1 cellular context compared by ENCODE assay signal in the genomic region with DNA sequence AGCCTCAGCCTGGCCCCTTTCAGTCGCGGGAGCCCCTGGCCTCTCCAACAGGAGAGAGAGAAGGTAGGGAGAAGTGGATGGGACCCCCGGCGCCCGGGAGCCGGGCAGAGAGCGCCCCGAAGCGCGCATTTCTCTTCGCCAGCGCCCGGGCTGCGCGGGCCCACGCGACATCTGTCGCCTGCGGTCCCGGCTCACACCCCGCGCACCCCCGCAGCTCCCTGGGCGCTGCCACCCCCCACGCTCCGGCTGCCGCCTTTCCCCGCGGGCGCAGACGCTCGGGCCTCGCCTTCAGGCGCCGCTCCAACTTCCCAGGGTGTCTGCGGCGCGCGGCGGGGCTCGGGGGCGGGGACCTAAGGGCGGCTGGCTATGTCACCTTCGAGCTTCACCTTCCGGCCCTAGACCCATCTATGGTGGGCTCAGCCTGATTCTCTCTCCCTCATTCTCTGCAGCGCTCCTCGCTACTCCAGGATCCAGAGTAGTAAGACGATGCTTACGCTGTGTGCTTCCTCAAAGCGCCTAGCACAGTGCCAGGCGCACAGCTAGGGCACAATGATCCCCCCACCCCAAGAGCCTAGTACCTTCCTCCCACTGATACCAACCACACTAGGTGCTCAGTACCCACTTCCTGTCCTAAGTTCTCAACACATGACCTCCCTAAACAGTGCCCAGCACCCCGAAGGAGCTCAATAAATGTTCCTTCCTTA.
A peak's percentile ranks its signal among the peaks of the same experiment; 100 is the strongest.
TF ChIP-seq lines count a peak whose summit lies in the region.

No MANE protein-coding gene starts in this region.

TF ChIP-seq in HEK293, 187 proteins besides CTCF, POLR2A, EP300 and RAD21 (continued from another document and continues in another):
- TF ChIP-seq, protein P1, sequence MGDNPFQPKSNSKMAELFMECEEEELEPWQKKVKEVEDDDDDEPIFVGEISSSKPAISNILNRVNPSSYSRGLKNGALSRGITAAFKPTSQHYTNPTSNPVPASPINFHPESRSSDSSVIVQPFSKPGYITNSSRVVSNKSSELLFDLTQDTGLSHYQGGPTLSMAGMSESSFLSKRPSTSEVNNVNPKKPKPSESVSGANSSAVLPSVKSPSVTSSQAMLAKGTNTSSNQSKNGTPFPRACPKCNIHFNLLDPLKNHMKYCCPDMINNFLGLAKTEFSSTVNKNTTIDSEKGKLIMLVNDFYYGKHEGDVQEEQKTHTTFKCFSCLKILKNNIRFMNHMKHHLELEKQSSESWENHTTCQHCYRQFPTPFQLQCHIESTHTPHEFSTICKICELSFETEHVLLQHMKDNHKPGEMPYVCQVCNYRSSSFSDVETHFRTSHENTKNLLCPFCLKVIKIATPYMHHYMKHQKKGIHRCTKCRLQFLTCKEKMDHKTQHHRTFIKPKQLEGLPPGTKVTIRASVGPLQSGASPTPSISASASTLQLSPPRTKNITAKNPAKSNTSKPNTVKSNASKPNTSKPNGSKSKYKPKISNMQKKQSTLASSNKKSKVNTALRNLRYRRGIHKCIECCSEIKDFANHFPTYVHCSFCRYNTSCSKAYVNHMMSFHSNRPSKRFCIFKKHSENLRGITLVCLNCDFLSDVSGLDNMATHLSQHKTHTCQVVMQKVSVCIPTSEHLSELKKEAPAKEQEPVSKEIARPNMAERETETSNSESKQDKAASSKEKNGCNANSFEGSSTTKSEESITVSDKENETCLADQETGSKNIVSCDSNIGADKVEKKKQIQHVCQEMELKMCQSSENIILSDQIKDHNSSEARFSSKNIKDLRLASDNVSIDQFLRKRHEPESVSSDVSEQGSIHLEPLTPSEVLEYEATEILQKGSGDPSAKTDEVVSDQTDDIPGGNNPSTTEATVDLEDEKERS (tag by site-specific recombination; IDR thresholded peaks at IDR 0.05): no peak
- TF ChIP-seq KLF10 (tag by site-specific recombination; IDR thresholded peaks at IDR 0.05) (peak; percentile 32; the same call in 1 of the 2 replicates), BCL11A (tag by site-specific recombination; IDR thresholded peaks at IDR 0.05; ENCODE audit: low read depth) (no peak), ZNF529 (tag by site-specific recombination; IDR thresholded peaks at IDR 0.05; ENCODE audit: insufficient replicate concordance) (no peak), ZNF561 (tag by site-specific recombination; IDR thresholded peaks at IDR 0.05; ENCODE audit: borderline replicate concordance) (peak; percentile 46; the same call in 1 of the 2 replicates), OSR2 (tag by site-specific recombination; IDR thresholded peaks at IDR 0.05) (no peak), ZNF658 (tag by site-specific recombination; IDR thresholded peaks at IDR 0.05) (no peak), ZNF335 (tag by site-specific recombination; conservative IDR thresholded peaks at IDR 0.05) (peak; percentile 90), ZBTB1 (tag by site-specific recombination; IDR thresholded peaks at IDR 0.05) (0 out of 2 replicates have a peak, but pooled peaks have one; percentile 7), SP2 (tag by site-specific recombination; IDR thresholded peaks at IDR 0.05) (peak; percentile 37), ZNF354C (tag by site-specific recombination; IDR thresholded peaks at IDR 0.05; ENCODE audit: borderline replicate concordance, low read depth) (no peak), ZNF211 (tag by site-specific recombination; IDR thresholded peaks at IDR 0.05; ENCODE audit: low read depth) (no peak), ZNF624 (tag by site-specific recombination; IDR thresholded peaks at IDR 0.05) (no peak), ZNF146 (tag by site-specific recombination; IDR thresholded peaks at IDR 0.05) (no peak), EGR2 (tag by site-specific recombination; IDR thresholded peaks at IDR 0.05; ENCODE audit: low read depth) (peak; percentile 64; the same call in 1 of the 2 replicates), ZBTB17 (tag by site-specific recombination; IDR thresholded peaks at IDR 0.05) (peak; percentile 32; the same call in 1 of the 2 replicates), ZXDB (tag by site-specific recombination; IDR thresholded peaks at IDR 0.05) (no peak), ZBTB8A (tag by site-specific recombination; IDR thresholded peaks at IDR 0.05) (peak; percentile 87), ZNF514 (tag by site-specific recombination; IDR thresholded peaks at IDR 0.05) (no peak), OVOL3 (tag by site-specific recombination; IDR thresholded peaks at IDR 0.05) (no peak)
- TF ChIP-seq, protein P2, sequence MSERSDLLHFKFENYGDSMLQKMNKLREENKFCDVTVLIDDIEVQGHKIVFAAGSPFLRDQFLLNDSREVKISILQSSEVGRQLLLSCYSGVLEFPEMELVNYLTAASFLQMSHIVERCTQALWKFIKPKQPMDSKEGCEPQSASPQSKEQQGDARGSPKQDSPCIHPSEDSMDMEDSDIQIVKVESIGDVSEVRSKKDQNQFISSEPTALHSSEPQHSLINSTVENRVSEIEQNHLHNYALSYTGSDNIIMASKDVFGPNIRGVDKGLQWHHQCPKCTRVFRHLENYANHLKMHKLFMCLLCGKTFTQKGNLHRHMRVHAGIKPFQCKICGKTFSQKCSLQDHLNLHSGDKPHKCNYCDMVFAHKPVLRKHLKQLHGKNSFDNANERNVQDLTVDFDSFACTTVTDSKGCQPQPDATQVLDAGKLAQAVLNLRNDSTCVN (tag by site-specific recombination; optimal IDR thresholded peaks at IDR 0.05): peak; percentile 73
- TF ChIP-seq, protein P3, sequence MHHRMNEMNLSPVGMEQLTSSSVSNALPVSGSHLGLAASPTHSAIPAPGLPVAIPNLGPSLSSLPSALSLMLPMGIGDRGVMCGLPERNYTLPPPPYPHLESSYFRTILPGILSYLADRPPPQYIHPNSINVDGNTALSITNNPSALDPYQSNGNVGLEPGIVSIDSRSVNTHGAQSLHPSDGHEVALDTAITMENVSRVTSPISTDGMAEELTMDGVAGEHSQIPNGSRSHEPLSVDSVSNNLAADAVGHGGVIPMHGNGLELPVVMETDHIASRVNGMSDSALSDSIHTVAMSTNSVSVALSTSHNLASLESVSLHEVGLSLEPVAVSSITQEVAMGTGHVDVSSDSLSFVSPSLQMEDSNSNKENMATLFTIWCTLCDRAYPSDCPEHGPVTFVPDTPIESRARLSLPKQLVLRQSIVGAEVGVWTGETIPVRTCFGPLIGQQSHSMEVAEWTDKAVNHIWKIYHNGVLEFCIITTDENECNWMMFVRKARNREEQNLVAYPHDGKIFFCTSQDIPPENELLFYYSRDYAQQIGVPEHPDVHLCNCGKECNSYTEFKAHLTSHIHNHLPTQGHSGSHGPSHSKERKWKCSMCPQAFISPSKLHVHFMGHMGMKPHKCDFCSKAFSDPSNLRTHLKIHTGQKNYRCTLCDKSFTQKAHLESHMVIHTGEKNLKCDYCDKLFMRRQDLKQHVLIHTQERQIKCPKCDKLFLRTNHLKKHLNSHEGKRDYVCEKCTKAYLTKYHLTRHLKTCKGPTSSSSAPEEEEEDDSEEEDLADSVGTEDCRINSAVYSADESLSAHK (tag by site-specific recombination; IDR thresholded peaks at IDR 0.05): 0 out of 2 replicates have a peak, but pooled peaks have one; percentile 16
- TF ChIP-seq, protein P4, sequence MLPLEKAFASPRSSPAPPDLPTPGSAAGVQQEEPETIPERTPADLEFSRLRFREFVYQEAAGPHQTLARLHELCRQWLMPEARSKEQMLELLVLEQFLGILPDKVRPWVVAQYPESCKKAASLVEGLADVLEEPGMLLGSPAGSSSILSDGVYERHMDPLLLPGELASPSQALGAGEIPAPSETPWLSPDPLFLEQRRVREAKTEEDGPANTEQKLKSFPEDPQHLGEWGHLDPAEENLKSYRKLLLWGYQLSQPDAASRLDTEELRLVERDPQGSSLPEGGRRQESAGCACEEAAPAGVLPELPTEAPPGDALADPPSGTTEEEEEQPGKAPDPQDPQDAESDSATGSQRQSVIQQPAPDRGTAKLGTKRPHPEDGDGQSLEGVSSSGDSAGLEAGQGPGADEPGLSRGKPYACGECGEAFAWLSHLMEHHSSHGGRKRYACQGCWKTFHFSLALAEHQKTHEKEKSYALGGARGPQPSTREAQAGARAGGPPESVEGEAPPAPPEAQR (tag by site-specific recombination; IDR thresholded peaks at IDR 0.05): no peak
- TF ChIP-seq, protein P5, sequence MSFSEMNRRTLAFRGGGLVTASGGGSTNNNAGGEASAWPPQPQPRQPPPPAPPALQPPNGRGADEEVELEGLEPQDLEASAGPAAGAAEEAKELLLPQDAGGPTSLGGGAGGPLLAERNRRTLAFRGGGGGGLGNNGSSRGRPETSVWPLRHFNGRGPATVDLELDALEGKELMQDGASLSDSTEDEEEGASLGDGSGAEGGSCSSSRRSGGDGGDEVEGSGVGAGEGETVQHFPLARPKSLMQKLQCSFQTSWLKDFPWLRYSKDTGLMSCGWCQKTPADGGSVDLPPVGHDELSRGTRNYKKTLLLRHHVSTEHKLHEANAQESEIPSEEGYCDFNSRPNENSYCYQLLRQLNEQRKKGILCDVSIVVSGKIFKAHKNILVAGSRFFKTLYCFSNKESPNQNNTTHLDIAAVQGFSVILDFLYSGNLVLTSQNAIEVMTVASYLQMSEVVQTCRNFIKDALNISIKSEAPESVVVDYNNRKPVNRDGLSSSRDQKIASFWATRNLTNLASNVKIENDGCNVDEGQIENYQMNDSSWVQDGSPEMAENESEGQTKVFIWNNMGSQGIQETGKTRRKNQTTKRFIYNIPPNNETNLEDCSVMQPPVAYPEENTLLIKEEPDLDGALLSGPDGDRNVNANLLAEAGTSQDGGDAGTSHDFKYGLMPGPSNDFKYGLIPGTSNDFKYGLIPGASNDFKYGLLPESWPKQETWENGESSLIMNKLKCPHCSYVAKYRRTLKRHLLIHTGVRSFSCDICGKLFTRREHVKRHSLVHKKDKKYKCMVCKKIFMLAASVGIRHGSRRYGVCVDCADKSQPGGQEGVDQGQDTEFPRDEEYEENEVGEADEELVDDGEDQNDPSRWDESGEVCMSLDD (tag by site-specific recombination; IDR thresholded peaks at IDR 0.05): peak; percentile 16; the same call in 1 of the 2 replicates
- TF ChIP-seq, protein P6, sequence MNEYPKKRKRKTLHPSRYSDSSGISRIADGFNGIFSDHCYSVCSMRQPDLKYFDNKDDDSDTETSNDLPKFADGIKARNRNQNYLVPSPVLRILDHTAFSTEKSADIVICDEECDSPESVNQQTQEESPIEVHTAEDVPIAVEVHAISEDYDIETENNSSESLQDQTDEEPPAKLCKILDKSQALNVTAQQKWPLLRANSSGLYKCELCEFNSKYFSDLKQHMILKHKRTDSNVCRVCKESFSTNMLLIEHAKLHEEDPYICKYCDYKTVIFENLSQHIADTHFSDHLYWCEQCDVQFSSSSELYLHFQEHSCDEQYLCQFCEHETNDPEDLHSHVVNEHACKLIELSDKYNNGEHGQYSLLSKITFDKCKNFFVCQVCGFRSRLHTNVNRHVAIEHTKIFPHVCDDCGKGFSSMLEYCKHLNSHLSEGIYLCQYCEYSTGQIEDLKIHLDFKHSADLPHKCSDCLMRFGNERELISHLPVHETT (tag by site-specific recombination; IDR thresholded peaks at IDR 0.05): 0 out of 2 replicates have a peak, but pooled peaks have one; percentile 25
- TF ChIP-seq, protein P7, sequence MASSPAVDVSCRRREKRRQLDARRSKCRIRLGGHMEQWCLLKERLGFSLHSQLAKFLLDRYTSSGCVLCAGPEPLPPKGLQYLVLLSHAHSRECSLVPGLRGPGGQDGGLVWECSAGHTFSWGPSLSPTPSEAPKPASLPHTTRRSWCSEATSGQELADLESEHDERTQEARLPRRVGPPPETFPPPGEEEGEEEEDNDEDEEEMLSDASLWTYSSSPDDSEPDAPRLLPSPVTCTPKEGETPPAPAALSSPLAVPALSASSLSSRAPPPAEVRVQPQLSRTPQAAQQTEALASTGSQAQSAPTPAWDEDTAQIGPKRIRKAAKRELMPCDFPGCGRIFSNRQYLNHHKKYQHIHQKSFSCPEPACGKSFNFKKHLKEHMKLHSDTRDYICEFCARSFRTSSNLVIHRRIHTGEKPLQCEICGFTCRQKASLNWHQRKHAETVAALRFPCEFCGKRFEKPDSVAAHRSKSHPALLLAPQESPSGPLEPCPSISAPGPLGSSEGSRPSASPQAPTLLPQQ (tag by site-specific recombination; IDR thresholded peaks at IDR 0.05): 0 out of 2 replicates have a peak, but pooled peaks have one; percentile 9
- TF ChIP-seq, protein P8, sequence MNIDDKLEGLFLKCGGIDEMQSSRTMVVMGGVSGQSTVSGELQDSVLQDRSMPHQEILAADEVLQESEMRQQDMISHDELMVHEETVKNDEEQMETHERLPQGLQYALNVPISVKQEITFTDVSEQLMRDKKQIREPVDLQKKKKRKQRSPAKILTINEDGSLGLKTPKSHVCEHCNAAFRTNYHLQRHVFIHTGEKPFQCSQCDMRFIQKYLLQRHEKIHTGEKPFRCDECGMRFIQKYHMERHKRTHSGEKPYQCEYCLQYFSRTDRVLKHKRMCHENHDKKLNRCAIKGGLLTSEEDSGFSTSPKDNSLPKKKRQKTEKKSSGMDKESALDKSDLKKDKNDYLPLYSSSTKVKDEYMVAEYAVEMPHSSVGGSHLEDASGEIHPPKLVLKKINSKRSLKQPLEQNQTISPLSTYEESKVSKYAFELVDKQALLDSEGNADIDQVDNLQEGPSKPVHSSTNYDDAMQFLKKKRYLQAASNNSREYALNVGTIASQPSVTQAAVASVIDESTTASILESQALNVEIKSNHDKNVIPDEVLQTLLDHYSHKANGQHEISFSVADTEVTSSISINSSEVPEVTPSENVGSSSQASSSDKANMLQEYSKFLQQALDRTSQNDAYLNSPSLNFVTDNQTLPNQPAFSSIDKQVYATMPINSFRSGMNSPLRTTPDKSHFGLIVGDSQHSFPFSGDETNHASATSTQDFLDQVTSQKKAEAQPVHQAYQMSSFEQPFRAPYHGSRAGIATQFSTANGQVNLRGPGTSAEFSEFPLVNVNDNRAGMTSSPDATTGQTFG (tag by site-specific recombination; IDR thresholded peaks at IDR 0.05; ENCODE audit: borderline replicate concordance): no peak
- TF ChIP-seq, protein P9, sequence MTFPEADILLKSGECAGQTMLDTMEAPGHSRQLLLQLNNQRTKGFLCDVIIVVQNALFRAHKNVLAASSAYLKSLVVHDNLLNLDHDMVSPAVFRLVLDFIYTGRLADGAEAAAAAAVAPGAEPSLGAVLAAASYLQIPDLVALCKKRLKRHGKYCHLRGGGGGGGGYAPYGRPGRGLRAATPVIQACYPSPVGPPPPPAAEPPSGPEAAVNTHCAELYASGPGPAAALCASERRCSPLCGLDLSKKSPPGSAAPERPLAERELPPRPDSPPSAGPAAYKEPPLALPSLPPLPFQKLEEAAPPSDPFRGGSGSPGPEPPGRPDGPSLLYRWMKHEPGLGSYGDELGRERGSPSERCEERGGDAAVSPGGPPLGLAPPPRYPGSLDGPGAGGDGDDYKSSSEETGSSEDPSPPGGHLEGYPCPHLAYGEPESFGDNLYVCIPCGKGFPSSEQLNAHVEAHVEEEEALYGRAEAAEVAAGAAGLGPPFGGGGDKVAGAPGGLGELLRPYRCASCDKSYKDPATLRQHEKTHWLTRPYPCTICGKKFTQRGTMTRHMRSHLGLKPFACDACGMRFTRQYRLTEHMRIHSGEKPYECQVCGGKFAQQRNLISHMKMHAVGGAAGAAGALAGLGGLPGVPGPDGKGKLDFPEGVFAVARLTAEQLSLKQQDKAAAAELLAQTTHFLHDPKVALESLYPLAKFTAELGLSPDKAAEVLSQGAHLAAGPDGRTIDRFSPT (tag by site-specific recombination; IDR thresholded peaks at IDR 0.05): 0 out of 2 replicates have a peak, but pooled peaks have one; percentile 53
- TF ChIP-seq, protein P10, sequence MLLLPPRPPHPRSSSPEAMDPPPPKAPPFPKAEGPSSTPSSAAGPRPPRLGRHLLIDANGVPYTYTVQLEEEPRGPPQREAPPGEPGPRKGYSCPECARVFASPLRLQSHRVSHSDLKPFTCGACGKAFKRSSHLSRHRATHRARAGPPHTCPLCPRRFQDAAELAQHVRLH (tag by site-specific recombination; IDR thresholded peaks at IDR 0.05): 0 out of 2 replicates have a peak, but pooled peaks have one; percentile 56
